29 cellular contexts compared by ENCODE assay signal in genomic region chr10:8311526-8312070, GRCh38.
"Had no signal": no experiment of that assay in that cellular context is flagged by ENCODE, and none has a peak within 500 bp of the region (broad histone marks: within the 10 kb centered on the region; RNA-seq: fewer than 3 reads in every experiment).

No MANE protein-coding gene starts in this region.

- H3K4me3 Mint-ChIP-seq: activated CD4-positive, alpha-beta memory T cell treated with anti-CD3 and anti-CD28 coated beads for 36 hours; activated naive CD4-positive, alpha-beta T cell treated with anti-CD3 and anti-CD28 coated beads, Interleukin-2, amount 10 ng/mL, durations not matched to agents 7 days and 5 days; activated naive CD8-positive, alpha-beta T cell treated with anti-CD3 and anti-CD28 coated beads, Interleukin-2, amount 10 ng/mL, durations not matched to agents 7 days and 5 days; T-helper 2 cell treated with Interferon-gamma antibody and Interleukin-4, amounts not matched to agents 5 μg/mL and 100 μg/mL, for 36 hours had no signal

- H3K27ac Mint-ChIP-seq: activated CD4-positive, alpha-beta memory T cell treated with anti-CD3 and anti-CD28 coated beads for 36 hours; activated naive CD4-positive, alpha-beta T cell treated with anti-CD3 and anti-CD28 coated beads, Interleukin-2, amount 10 ng/mL, durations not matched to agents 7 days and 5 days; activated naive CD8-positive, alpha-beta T cell treated with anti-CD3 and anti-CD28 coated beads, Interleukin-2, amount 10 ng/mL, durations not matched to agents 7 days and 5 days; T-helper 2 cell treated with Interferon-gamma antibody and Interleukin-4, amounts not matched to agents 5 μg/mL and 100 μg/mL, for 36 hours had no signal

- DNase-seq: activated CD4-positive, alpha-beta T cell treated with anti-CD3 and anti-CD28 coated beads for 4 hours; activated CD8-positive, alpha-beta memory T cell treated with anti-CD3 and anti-CD28 coated beads for 24 hours; activated gamma-delta T cell treated with Interleukin-2 at 50 U/mL for 16 hours; activated naive CD4-positive, alpha-beta T cell treated with anti-CD3 and anti-CD28 coated beads, Interleukin-2, amount 10 ng/mL, durations not matched to agents 7 days and 5 days; activated naive CD8-positive, alpha-beta T cell treated with anti-CD3 and anti-CD28 coated beads, Interleukin-2, amount 10 ng/mL, durations not matched to agents 7 days and 5 days; amniotic stem cell; brain microvascular endothelial cell; IMR-90; Kasumi-1; KBM-7; MV-4-11; NCI-H1092 treated with DMSO at 0.1 percent for 48 hours; NCI-H1417 treated with DMSO at 0.1 percent for 48 hours; NCI-H1694; NCI-H2029; NCI-H2107; NCI-H2171 treated with DMSO at 0.1 percent for 48 hours; NCI-H345; NCI-H510A; NCI-H69; NK-92 treated with Interleukin-12 subunit alpha and Interleukin-12 subunit beta, amount 100 ng/mL, for 24 hours; OCI-M1; Peyer's patch; Right ventricle myocardium superior; SW 1271; WERI-Rb-1 had no signal

- H3K27me3 Mint-ChIP-seq: activated naive CD8-positive, alpha-beta T cell treated with anti-CD3 and anti-CD28 coated beads, Interleukin-2, amount 10 ng/mL, durations not matched to agents 7 days and 5 days had no signal

- H3K9me3 Mint-ChIP-seq: activated naive CD4-positive, alpha-beta T cell treated with anti-CD3 and anti-CD28 coated beads, Interleukin-2, amount 10 ng/mL, durations not matched to agents 7 days and 5 days had no signal

- ATAC-seq: SK-N-SH treated with all-trans-retinoic acid at 6 μM for 48 hours had no signal
